1 cellular context compared by ENCODE assay signal in the genomic region with DNA sequence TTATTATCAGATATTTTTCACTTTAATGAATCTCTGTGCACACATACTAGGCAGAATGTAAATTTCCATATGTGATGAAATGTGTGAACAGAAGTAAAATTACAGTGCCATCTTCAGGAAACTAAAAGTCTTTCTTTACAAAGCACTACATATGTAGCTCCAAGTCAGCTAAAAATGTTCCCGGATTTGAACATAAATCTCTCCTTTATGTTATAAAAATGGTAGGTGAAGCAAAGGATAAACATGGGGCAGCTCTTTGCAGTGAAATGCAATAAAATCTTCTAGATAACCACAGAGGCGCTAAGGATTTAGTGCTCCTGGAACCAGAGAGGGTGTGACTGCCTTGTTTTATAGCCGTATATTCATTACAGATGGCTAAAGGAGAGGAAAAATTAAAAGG.
TF ChIP-seq lines count a peak whose summit lies in the region.

No MANE protein-coding gene starts in this region.

TF ChIP-seq in SK-N-SH treated with all-trans-retinoic acid at 6 μM for 48 hours, 23 proteins besides CTCF, POLR2A, EP300 and RAD21 (continued from another document):
- no peak for TF ChIP-seq CSRNP3 (CRISPR knock-in tag; IDR thresholded peaks at IDR 0.05)
- no peak for TF ChIP-seq GLIS3 (CRISPR knock-in tag; IDR thresholded peaks at IDR 0.05)
